ENCODE assay signal across 1 cellular context in the genomic region with DNA sequence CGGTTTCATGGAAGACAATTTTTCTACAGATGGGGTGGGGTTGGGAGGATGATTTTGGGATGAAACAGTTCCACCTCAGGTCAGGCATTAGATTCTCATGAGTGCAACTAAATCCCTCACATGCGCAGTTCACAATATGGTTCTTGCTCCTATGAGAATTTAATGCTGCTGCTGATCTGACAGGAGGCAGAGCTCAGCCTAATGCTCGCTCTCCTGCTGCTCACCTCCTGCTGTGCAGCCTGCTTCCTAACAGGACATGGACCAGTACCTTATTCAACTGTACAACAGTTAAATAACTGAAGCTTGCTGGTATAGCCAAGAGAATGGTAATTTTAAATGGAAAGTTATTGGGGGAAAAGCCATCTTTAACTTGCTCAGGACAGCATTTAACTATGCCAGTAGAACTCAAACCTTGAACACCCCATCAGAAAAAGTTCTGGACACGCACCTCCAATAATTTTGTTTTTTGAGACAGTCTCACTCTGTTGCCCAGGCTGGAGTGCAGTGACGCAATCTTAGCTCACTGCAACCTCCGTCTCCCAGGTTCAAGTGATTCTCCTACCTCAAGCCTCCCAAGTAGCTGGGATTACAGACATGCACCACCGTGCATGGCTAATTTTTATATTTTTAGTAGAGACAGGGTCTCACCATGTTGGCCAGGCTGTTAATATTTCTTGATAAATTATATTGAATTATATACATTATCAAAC.
TF ChIP-seq lines count a peak whose summit lies in the region.

No MANE protein-coding gene starts in this region.

TF ChIP-seq in HepG2, 621 proteins besides CTCF, POLR2A, EP300 and RAD21:
- TF ChIP-seq RBM22 (optimal IDR thresholded peaks at IDR 0.05; ENCODE audit: low read length) (peak; percentile 3), MBD4 (IDR thresholded peaks at IDR 0.05; ENCODE audit: borderline replicate concordance, low read length) (peak; percentile 37; the same call in 1 of the 2 replicates), KMT2A (CRISPR knock-in tag; IDR thresholded peaks at IDR 0.05) (no peak), ZNF563 (CRISPR knock-in tag; IDR thresholded peaks at IDR 0.05) (no peak), SALL1 (CRISPR knock-in tag; IDR thresholded peaks at IDR 0.05) (no peak), SYNCRIP (IDR thresholded peaks at IDR 0.05; ENCODE audit: insufficient read depth, low read depth, low read length) (no peak), ZFP36L1 (CRISPR knock-in tag; IDR thresholded peaks at IDR 0.05) (no peak), TMF1 (CRISPR knock-in tag; IDR thresholded peaks at IDR 0.05; ENCODE audit: low read depth) (no peak), BRD4 (CRISPR knock-in tag; IDR thresholded peaks at IDR 0.05) (no peak), BORCS8-MEF2B (CRISPR knock-in tag; IDR thresholded peaks at IDR 0.05) (peak; percentile 60; the same call in 1 of the 2 replicates), ZNF83 (CRISPR knock-in tag; IDR thresholded peaks at IDR 0.05; ENCODE audit: borderline replicate concordance) (no peak), KDM3A (CRISPR knock-in tag; IDR thresholded peaks at IDR 0.05; ENCODE audit: low read depth) (no peak), HDAC2 (CRISPR knock-in tag; IDR thresholded peaks at IDR 0.05) (no peak), ZNF839 (CRISPR knock-in tag; IDR thresholded peaks at IDR 0.05; ENCODE audit: borderline replicate concordance) (no peak), HCFC1 (IDR thresholded peaks at IDR 0.05; ENCODE audit: low read depth, low read length) (no peak), ZNF44 (CRISPR knock-in tag; IDR thresholded peaks at IDR 0.05) (no peak), CEBPG (CRISPR knock-in tag; IDR thresholded peaks at IDR 0.05) (peak; percentile 45; the same call in 1 of the 2 replicates), ZFY (CRISPR knock-in tag; IDR thresholded peaks at IDR 0.05) (no peak), ZBTB1 (CRISPR knock-in tag; IDR thresholded peaks at IDR 0.05; ENCODE audit: borderline replicate concordance) (no peak), TBL1XR1 (IDR thresholded peaks at IDR 0.05; ENCODE audit: borderline replicate concordance, low read length, partially characterized antibody) (no peak), JUNB (CRISPR knock-in tag; IDR thresholded peaks at IDR 0.05; ENCODE audit: borderline replicate concordance) (no peak), SRY (CRISPR knock-in tag; IDR thresholded peaks at IDR 0.05) (no peak), ZNF850 (CRISPR knock-in tag; conservative IDR thresholded peaks at IDR 0.05) (no peak), ZNF670 (CRISPR knock-in tag; IDR thresholded peaks at IDR 0.05; ENCODE audit: borderline replicate concordance) (no peak), POLR2G (IDR thresholded peaks at IDR 0.05; ENCODE audit: low read depth, low read length) (0 out of 2 replicates have a peak, but pooled peaks have one; percentile 10), NAIF1 (CRISPR knock-in tag; IDR thresholded peaks at IDR 0.05; ENCODE audit: borderline replicate concordance) (no peak), REPIN1 (CRISPR knock-in tag; IDR thresholded peaks at IDR 0.05; ENCODE audit: borderline replicate concordance, low read depth) (0 out of 2 replicates have a peak, but pooled peaks have one; percentile 21), NFIB (CRISPR knock-in tag; IDR thresholded peaks at IDR 0.05; ENCODE audit: borderline replicate concordance) (no peak), ZNF317 (CRISPR knock-in tag; IDR thresholded peaks at IDR 0.05) (no peak), ZFP36L2 (CRISPR knock-in tag; IDR thresholded peaks at IDR 0.05) (no peak), YY1 (IDR thresholded peaks at IDR 0.05; ENCODE audit: insufficient read depth, insufficient replicate concordance, low read depth, low read length) (no peak), CEBPB (IDR thresholded peaks at IDR 0.05; ENCODE audit: borderline replicate concordance, low read depth, low read length) (0 out of 2 replicates have a peak, but pooled peaks have one; percentile 18)
- TF ChIP-seq, protein P1, sequence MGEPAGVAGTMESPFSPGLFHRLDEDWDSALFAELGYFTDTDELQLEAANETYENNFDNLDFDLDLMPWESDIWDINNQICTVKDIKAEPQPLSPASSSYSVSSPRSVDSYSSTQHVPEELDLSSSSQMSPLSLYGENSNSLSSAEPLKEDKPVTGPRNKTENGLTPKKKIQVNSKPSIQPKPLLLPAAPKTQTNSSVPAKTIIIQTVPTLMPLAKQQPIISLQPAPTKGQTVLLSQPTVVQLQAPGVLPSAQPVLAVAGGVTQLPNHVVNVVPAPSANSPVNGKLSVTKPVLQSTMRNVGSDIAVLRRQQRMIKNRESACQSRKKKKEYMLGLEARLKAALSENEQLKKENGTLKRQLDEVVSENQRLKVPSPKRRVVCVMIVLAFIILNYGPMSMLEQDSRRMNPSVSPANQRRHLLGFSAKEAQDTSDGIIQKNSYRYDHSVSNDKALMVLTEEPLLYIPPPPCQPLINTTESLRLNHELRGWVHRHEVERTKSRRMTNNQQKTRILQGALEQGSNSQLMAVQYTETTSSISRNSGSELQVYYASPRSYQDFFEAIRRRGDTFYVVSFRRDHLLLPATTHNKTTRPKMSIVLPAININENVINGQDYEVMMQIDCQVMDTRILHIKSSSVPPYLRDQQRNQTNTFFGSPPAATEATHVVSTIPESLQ (CRISPR knock-in tag; conservative IDR thresholded peaks at IDR 0.05), result no peak
- TF ChIP-seq, protein P2, sequence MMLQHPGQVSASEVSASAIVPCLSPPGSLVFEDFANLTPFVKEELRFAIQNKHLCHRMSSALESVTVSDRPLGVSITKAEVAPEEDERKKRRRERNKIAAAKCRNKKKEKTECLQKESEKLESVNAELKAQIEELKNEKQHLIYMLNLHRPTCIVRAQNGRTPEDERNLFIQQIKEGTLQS (CRISPR knock-in tag; IDR thresholded peaks at IDR 0.05), result no peak
- TF ChIP-seq, protein P3, sequence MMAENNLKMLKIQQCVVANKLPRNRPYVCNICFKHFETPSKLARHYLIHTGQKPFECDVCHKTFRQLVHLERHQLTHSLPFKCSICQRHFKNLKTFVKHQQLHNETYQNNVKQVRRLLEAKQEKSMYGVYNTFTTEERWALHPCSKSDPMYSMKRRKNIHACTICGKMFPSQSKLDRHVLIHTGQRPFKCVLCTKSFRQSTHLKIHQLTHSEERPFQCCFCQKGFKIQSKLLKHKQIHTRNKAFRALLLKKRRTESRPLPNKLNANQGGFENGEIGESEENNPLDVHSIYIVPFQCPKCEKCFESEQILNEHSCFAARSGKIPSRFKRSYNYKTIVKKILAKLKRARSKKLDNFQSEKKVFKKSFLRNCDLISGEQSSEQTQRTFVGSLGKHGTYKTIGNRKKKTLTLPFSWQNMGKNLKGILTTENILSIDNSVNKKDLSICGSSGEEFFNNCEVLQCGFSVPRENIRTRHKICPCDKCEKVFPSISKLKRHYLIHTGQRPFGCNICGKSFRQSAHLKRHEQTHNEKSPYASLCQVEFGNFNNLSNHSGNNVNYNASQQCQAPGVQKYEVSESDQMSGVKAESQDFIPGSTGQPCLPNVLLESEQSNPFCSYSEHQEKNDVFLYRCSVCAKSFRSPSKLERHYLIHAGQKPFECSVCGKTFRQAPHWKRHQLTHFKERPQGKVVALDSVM (CRISPR knock-in tag; IDR thresholded peaks at IDR 0.05), result no peak
- TF ChIP-seq, protein P4, sequence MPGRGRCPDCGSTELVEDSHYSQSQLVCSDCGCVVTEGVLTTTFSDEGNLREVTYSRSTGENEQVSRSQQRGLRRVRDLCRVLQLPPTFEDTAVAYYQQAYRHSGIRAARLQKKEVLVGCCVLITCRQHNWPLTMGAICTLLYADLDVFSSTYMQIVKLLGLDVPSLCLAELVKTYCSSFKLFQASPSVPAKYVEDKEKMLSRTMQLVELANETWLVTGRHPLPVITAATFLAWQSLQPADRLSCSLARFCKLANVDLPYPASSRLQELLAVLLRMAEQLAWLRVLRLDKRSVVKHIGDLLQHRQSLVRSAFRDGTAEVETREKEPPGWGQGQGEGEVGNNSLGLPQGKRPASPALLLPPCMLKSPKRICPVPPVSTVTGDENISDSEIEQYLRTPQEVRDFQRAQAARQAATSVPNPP (CRISPR knock-in tag; IDR thresholded peaks at IDR 0.05), result 0 out of 2 replicates have a peak, but pooled peaks have one; percentile 1
- TF ChIP-seq, protein P5, sequence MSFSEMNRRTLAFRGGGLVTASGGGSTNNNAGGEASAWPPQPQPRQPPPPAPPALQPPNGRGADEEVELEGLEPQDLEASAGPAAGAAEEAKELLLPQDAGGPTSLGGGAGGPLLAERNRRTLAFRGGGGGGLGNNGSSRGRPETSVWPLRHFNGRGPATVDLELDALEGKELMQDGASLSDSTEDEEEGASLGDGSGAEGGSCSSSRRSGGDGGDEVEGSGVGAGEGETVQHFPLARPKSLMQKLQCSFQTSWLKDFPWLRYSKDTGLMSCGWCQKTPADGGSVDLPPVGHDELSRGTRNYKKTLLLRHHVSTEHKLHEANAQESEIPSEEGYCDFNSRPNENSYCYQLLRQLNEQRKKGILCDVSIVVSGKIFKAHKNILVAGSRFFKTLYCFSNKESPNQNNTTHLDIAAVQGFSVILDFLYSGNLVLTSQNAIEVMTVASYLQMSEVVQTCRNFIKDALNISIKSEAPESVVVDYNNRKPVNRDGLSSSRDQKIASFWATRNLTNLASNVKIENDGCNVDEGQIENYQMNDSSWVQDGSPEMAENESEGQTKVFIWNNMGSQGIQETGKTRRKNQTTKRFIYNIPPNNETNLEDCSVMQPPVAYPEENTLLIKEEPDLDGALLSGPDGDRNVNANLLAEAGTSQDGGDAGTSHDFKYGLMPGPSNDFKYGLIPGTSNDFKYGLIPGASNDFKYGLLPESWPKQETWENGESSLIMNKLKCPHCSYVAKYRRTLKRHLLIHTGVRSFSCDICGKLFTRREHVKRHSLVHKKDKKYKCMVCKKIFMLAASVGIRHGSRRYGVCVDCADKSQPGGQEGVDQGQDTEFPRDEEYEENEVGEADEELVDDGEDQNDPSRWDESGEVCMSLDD (CRISPR knock-in tag; IDR thresholded peaks at IDR 0.05; ENCODE audit: borderline replicate concordance), result no peak
- TF ChIP-seq, protein P6, sequence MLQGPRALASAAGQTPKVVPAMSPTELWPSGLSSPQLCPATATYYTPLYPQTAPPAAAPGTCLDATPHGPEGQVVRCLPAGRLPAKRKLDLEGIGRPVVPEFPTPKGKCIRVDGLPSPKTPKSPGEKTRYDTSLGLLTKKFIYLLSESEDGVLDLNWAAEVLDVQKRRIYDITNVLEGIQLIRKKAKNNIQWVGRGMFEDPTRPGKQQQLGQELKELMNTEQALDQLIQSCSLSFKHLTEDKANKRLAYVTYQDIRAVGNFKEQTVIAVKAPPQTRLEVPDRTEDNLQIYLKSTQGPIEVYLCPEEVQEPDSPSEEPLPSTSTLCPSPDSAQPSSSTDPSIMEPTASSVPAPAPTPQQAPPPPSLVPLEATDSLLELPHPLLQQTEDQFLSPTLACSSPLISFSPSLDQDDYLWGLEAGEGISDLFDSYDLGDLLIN (CRISPR knock-in tag; IDR thresholded peaks at IDR 0.05; ENCODE audit: borderline replicate concordance), result no peak
- TF ChIP-seq, protein P7, sequence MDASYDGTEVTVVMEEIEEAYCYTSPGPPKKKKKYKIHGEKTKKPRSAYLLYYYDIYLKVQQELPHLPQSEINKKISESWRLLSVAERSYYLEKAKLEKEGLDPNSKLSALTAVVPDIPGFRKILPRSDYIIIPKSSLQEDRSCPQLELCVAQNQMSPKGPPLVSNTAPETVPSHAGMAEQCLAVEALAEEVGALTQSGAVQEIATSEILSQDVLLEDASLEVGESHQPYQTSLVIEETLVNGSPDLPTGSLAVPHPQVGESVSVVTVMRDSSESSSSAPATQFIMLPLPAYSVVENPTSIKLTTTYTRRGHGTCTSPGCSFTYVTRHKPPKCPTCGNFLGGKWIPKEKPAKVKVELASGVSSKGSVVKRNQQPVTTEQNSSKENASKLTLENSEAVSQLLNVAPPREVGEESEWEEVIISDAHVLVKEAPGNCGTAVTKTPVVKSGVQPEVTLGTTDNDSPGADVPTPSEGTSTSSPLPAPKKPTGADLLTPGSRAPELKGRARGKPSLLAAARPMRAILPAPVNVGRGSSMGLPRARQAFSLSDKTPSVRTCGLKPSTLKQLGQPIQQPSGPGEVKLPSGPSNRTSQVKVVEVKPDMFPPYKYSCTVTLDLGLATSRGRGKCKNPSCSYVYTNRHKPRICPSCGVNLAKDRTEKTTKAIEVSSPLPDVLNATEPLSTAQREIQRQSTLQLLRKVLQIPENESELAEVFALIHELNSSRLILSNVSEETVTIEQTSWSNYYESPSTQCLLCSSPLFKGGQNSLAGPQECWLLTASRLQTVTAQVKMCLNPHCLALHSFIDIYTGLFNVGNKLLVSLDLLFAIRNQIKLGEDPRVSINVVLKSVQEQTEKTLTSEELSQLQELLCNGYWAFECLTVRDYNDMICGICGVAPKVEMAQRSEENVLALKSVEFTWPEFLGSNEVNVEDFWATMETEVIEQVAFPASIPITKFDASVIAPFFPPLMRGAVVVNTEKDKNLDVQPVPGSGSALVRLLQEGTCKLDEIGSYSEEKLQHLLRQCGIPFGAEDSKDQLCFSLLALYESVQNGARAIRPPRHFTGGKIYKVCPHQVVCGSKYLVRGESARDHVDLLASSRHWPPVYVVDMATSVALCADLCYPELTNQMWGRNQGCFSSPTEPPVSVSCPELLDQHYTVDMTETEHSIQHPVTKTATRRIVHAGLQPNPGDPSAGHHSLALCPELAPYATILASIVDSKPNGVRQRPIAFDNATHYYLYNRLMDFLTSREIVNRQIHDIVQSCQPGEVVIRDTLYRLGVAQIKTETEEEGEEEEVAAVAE (CRISPR knock-in tag; IDR thresholded peaks at IDR 0.05; ENCODE audit: borderline replicate concordance), result no peak
- TF ChIP-seq, protein P8, sequence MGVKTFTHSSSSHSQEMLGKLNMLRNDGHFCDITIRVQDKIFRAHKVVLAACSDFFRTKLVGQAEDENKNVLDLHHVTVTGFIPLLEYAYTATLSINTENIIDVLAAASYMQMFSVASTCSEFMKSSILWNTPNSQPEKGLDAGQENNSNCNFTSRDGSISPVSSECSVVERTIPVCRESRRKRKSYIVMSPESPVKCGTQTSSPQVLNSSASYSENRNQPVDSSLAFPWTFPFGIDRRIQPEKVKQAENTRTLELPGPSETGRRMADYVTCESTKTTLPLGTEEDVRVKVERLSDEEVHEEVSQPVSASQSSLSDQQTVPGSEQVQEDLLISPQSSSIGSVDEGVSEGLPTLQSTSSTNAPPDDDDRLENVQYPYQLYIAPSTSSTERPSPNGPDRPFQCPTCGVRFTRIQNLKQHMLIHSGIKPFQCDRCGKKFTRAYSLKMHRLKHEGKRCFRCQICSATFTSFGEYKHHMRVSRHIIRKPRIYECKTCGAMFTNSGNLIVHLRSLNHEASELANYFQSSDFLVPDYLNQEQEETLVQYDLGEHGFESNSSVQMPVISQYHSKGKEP (CRISPR knock-in tag; IDR thresholded peaks at IDR 0.05), result no peak
- TF ChIP-seq, protein P9, sequence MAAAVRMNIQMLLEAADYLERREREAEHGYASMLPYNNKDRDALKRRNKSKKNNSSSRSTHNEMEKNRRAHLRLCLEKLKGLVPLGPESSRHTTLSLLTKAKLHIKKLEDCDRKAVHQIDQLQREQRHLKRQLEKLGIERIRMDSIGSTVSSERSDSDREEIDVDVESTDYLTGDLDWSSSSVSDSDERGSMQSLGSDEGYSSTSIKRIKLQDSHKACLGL (CRISPR knock-in tag; IDR thresholded peaks at IDR 0.05), result no peak
